In the genomic region with DNA sequence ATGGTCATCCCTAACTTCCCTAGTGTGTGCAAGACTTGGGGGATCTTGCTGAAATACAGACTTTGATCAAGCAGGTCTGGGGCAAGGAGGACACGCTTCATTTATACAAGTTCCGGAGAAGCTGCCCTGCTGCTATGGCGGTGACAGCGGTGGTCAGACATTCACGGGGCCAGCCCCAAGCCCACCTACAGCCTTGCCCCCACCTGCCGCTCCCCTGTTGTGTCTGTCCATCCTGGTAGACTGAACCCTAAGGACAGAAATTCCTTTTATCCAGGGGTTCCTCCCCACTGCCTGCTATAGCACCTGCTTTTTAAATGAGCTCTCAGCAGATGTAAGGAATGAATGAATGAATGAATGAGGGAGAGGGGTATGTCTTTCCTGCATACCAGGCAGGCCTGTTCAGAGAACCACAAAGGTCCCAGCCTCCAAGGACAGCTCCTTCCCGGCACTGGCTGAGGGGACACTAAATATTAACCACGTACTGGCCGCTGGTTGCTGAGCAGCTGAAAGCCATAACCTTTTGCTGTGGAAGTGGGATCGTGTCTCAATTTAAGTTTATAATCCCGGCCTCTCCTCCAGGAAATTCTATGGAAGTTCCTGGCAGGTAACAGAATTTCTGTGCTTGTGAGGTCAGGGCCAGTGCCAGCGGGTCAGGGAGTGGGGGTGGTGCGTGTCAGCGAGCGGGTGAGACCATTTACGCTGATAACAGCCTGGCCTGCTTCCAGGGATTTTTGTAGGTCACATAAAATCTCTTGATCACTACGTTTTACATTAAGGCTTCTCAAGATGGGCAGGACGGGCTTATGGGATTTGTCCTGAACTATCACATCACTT, we compare ENCODE assay signal across 1 cellular context.
TF ChIP-seq lines count a peak whose summit lies in the region.

No MANE protein-coding gene starts in this region.

TF ChIP-seq in K562, 482 proteins besides CTCF, POLR2A, EP300 and RAD21 (continues in another document):
- TF ChIP-seq, protein P1, sequence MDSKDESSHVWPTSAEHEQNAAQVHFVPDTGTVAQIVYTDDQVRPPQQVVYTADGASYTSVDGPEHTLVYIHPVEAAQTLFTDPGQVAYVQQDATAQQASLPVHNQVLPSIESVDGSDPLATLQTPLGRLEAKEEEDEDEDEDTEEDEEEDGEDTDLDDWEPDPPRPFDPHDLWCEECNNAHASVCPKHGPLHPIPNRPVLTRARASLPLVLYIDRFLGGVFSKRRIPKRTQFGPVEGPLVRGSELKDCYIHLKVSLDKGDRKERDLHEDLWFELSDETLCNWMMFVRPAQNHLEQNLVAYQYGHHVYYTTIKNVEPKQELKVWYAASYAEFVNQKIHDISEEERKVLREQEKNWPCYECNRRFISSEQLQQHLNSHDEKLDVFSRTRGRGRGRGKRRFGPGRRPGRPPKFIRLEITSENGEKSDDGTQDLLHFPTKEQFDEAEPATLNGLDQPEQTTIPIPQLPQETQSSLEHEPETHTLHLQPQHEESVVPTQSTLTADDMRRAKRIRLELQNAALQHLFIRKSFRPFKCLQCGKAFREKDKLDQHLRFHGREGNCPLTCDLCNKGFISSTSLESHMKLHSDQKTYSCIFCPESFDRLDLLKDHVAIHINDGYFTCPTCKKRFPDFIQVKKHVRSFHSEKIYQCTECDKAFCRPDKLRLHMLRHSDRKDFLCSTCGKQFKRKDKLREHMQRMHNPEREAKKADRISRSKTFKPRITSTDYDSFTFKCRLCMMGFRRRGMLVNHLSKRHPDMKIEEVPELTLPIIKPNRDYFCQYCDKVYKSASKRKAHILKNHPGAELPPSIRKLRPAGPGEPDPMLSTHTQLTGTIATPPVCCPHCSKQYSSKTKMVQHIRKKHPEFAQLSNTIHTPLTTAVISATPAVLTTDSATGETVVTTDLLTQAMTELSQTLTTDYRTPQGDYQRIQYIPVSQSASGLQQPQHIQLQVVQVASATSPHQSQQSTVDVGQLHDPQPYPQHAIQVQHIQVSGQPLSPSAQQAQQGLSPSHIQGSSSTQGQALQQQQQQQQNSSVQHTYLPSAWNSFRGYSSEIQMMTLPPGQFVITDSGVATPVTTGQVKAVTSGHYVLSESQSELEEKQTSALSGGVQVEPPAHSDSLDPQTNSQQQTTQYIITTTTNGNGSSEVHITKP (IDR thresholded peaks at IDR 0.05; ENCODE audit: partially characterized antibody): peak; percentile 86
- TF ChIP-seq SP1 (CRISPR knock-in tag; IDR thresholded peaks at IDR 0.05) (0 out of 2 replicates have a peak, but pooled peaks have one; percentile 11), ARID1B (IDR thresholded peaks at IDR 0.05) (peak; percentile 58), CXXC5 (CRISPR knock-in tag; IDR thresholded peaks at IDR 0.05) (peak; percentile 60), RNF2 (IDR thresholded peaks at IDR 0.05) (peak; percentile 63; the same call in 1 of the 2 replicates), JUND (IDR thresholded peaks at IDR 0.05; ENCODE audit: borderline replicate concordance, low read depth, low read length) (peak; percentile 51), JUND (tag; IDR thresholded peaks at IDR 0.05; ENCODE audit: borderline replicate concordance, low read depth, low read length) (peak; percentile 24; the same call in 1 of the 3 replicates), POLR3A (IDR thresholded peaks at IDR 0.05; ENCODE audit: borderline replicate concordance, extremely low read depth, insufficient read depth, insufficient read length) (no peak), TEAD4 (IDR thresholded peaks at IDR 0.05; ENCODE audit: low read length) (no peak), TEAD4 (CRISPR knock-in tag; IDR thresholded peaks at IDR 0.05; ENCODE audit: borderline replicate concordance) (no peak), ZC3H4 (CRISPR knock-in tag; IDR thresholded peaks at IDR 0.05; ENCODE audit: borderline replicate concordance) (no peak), MTA3 (IDR thresholded peaks at IDR 0.05; ENCODE audit: borderline replicate concordance) (peak; percentile 18; the same call in 1 of the 2 replicates), CBFA2T3 (IDR thresholded peaks at IDR 0.05) (peak; percentile 17; the same call in 1 of the 2 replicates), BACH1 (tag; IDR thresholded peaks at IDR 0.05) (0 out of 2 replicates have a peak, but pooled peaks have one; percentile 28), PML (IDR thresholded peaks at IDR 0.05; ENCODE audit: low read length) (0 out of 2 replicates have a peak, but pooled peaks have one; percentile 26), EGR1 (conservative IDR thresholded peaks at IDR 0.05) (0 out of 2 replicates have a peak, but pooled peaks have one; percentile 17), BHLHE40 (IDR thresholded peaks at IDR 0.05; ENCODE audit: low read length) (peak; percentile 59), SOX6 (IDR thresholded peaks at IDR 0.05) (peak; percentile 33; the same call in 1 of the 2 replicates), KLF10 (CRISPR knock-in tag; IDR thresholded peaks at IDR 0.05) (no peak), SMAD4 (CRISPR knock-in tag; conservative IDR thresholded peaks at IDR 0.05) (peak; percentile 37; the same call in 1 of the 2 replicates), ASH1L (IDR thresholded peaks at IDR 0.05; ENCODE audit: borderline replicate concordance, low read depth, partially characterized antibody) (no peak), MYNN (IDR thresholded peaks at IDR 0.05) (peak; percentile 52; the same call in 1 of the 2 replicates), MYNN (CRISPR knock-in tag; IDR thresholded peaks at IDR 0.05) (no peak), ZNF24 (IDR thresholded peaks at IDR 0.05) (peak; percentile 96), NR2C1 (IDR thresholded peaks at IDR 0.05) (peak; percentile 59), NR2C1 (tag; IDR thresholded peaks at IDR 0.05) (peak; percentile 80), FOXK2 (conservative IDR thresholded peaks at IDR 0.05 in 1 of 2, IDR thresholded peaks at IDR 0.05 in 1 of 2; ENCODE audit: low read depth in 2 of 2) (no peak), TAL1 (IDR thresholded peaks at IDR 0.05) (no peak), ESRRA (IDR thresholded peaks at IDR 0.05; ENCODE audit: borderline replicate concordance, low read depth) (peak; percentile 74), ZC3H11A (IDR thresholded peaks at IDR 0.05; ENCODE audit: low read depth, low read length) (no peak)
- TF ChIP-seq, protein P2, sequence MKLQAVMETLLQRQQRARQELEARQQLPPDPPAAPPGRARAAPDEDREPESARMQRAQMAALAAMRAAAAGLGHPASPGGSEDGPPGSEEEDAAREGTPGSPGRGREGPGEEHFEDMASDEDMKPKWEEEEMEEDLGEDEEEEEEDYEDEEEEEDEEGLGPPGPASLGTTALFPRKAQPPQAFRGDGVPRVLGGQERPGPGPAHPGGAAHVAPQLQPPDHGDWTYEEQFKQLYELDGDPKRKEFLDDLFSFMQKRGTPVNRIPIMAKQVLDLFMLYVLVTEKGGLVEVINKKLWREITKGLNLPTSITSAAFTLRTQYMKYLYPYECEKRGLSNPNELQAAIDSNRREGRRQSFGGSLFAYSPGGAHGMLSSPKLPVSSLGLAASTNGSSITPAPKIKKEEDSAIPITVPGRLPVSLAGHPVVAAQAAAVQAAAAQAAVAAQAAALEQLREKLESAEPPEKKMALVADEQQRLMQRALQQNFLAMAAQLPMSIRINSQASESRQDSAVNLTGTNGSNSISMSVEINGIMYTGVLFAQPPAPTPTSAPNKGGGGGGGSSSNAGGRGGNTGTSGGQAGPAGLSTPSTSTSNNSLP (IDR thresholded peaks at IDR 0.05; ENCODE audit: borderline replicate concordance, low read depth, low read length): peak; percentile 63
- TF ChIP-seq, protein P3, sequence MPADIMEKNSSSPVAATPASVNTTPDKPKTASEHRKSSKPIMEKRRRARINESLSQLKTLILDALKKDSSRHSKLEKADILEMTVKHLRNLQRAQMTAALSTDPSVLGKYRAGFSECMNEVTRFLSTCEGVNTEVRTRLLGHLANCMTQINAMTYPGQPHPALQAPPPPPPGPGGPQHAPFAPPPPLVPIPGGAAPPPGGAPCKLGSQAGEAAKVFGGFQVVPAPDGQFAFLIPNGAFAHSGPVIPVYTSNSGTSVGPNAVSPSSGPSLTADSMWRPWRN (IDR thresholded peaks at IDR 0.05; ENCODE audit: low read depth): 0 out of 2 replicates have a peak, but pooled peaks have one; percentile 15
- TF ChIP-seq, protein P4, sequence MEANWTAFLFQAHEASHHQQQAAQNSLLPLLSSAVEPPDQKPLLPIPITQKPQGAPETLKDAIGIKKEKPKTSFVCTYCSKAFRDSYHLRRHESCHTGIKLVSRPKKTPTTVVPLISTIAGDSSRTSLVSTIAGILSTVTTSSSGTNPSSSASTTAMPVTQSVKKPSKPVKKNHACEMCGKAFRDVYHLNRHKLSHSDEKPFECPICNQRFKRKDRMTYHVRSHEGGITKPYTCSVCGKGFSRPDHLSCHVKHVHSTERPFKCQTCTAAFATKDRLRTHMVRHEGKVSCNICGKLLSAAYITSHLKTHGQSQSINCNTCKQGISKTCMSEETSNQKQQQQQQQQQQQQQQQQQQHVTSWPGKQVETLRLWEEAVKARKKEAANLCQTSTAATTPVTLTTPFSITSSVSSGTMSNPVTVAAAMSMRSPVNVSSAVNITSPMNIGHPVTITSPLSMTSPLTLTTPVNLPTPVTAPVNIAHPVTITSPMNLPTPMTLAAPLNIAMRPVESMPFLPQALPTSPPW (CRISPR knock-in tag; IDR thresholded peaks at IDR 0.05): peak; percentile 56; the same call in 1 of the 2 replicates
- TF ChIP-seq, protein P5, sequence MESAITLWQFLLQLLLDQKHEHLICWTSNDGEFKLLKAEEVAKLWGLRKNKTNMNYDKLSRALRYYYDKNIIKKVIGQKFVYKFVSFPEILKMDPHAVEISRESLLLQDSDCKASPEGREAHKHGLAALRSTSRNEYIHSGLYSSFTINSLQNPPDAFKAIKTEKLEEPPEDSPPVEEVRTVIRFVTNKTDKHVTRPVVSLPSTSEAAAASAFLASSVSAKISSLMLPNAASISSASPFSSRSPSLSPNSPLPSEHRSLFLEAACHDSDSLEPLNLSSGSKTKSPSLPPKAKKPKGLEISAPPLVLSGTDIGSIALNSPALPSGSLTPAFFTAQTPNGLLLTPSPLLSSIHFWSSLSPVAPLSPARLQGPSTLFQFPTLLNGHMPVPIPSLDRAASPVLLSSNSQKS (CRISPR knock-in tag; IDR thresholded peaks at IDR 0.05): no peak
- TF ChIP-seq, protein P6, sequence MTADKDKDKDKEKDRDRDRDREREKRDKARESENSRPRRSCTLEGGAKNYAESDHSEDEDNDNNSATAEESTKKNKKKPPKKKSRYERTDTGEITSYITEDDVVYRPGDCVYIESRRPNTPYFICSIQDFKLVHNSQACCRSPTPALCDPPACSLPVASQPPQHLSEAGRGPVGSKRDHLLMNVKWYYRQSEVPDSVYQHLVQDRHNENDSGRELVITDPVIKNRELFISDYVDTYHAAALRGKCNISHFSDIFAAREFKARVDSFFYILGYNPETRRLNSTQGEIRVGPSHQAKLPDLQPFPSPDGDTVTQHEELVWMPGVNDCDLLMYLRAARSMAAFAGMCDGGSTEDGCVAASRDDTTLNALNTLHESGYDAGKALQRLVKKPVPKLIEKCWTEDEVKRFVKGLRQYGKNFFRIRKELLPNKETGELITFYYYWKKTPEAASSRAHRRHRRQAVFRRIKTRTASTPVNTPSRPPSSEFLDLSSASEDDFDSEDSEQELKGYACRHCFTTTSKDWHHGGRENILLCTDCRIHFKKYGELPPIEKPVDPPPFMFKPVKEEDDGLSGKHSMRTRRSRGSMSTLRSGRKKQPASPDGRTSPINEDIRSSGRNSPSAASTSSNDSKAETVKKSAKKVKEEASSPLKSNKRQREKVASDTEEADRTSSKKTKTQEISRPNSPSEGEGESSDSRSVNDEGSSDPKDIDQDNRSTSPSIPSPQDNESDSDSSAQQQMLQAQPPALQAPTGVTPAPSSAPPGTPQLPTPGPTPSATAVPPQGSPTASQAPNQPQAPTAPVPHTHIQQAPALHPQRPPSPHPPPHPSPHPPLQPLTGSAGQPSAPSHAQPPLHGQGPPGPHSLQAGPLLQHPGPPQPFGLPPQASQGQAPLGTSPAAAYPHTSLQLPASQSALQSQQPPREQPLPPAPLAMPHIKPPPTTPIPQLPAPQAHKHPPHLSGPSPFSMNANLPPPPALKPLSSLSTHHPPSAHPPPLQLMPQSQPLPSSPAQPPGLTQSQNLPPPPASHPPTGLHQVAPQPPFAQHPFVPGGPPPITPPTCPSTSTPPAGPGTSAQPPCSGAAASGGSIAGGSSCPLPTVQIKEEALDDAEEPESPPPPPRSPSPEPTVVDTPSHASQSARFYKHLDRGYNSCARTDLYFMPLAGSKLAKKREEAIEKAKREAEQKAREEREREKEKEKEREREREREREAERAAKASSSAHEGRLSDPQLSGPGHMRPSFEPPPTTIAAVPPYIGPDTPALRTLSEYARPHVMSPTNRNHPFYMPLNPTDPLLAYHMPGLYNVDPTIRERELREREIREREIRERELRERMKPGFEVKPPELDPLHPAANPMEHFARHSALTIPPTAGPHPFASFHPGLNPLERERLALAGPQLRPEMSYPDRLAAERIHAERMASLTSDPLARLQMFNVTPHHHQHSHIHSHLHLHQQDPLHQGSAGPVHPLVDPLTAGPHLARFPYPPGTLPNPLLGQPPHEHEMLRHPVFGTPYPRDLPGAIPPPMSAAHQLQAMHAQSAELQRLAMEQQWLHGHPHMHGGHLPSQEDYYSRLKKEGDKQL (CRISPR knock-in tag; IDR thresholded peaks at IDR 0.05; ENCODE audit: borderline replicate concordance): no peak
- TF ChIP-seq, protein P7, sequence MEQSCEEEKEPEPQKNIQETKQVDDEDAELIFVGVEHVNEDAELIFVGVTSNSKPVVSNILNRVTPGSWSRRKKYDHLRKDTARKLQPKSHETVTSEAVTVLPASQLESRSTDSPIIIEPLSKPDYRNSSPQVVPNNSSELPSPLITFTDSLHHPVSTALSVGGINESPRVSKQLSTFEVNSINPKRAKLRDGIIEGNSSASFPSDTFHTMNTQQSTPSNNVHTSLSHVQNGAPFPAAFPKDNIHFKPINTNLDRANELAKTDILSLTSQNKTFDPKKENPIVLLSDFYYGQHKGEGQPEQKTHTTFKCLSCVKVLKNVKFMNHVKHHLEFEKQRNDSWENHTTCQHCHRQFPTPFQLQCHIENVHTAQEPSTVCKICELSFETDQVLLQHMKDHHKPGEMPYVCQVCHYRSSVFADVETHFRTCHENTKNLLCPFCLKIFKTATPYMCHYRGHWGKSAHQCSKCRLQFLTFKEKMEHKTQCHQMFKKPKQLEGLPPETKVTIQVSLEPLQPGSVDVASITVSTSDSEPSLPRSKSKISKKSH (CRISPR knock-in tag; IDR thresholded peaks at IDR 0.05): no peak
- TF ChIP-seq, protein P8, sequence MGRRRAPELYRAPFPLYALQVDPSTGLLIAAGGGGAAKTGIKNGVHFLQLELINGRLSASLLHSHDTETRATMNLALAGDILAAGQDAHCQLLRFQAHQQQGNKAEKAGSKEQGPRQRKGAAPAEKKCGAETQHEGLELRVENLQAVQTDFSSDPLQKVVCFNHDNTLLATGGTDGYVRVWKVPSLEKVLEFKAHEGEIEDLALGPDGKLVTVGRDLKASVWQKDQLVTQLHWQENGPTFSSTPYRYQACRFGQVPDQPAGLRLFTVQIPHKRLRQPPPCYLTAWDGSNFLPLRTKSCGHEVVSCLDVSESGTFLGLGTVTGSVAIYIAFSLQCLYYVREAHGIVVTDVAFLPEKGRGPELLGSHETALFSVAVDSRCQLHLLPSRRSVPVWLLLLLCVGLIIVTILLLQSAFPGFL (CRISPR knock-in tag; IDR thresholded peaks at IDR 0.05): no peak
- TF ChIP-seq, protein P9, sequence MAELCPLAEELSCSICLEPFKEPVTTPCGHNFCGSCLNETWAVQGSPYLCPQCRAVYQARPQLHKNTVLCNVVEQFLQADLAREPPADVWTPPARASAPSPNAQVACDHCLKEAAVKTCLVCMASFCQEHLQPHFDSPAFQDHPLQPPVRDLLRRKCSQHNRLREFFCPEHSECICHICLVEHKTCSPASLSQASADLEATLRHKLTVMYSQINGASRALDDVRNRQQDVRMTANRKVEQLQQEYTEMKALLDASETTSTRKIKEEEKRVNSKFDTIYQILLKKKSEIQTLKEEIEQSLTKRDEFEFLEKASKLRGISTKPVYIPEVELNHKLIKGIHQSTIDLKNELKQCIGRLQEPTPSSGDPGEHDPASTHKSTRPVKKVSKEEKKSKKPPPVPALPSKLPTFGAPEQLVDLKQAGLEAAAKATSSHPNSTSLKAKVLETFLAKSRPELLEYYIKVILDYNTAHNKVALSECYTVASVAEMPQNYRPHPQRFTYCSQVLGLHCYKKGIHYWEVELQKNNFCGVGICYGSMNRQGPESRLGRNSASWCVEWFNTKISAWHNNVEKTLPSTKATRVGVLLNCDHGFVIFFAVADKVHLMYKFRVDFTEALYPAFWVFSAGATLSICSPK (IDR thresholded peaks at IDR 0.05; ENCODE audit: borderline replicate concordance): no peak
